In the genomic region with DNA sequence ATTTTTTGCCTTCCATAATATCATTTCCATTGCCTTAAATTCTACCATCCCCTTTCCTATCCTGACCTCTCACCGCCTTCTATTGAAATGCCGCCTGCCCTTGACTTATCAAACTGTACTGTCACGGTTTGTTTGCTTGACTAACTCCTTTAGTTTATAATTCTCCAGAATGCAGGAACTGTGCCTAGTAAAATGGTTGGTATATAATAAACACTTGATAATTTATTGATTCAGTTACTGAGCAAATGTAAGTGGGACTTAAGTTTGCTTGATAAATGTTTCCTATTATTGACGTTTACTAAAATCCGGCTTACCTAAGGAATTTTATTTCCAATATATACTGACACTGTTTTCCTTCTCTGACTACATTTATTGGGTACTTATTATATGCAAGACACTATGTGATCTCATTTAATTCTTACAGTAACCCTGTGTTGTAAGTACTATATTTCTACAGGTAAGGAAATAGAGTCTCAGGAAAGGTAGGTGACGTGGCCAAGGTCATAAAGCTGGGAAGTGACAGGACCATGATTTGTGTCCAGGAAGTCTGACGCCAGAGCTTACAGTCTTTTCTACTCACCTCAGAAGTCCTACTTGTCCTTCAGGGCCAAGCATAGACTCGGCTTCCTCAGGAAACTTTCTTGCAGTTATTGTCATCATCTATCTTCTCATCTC, we compare ENCODE assay signal across 1 cellular context.
TF ChIP-seq lines count a peak whose summit lies in the region.

No MANE protein-coding gene starts in this region.

TF ChIP-seq in liver, 16 proteins besides CTCF, POLR2A, EP300 and RAD21 (continued from another document):
- TF ChIP-seq, protein P1, sequence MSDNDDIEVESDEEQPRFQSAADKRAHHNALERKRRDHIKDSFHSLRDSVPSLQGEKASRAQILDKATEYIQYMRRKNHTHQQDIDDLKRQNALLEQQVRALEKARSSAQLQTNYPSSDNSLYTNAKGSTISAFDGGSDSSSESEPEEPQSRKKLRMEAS (IDR thresholded peaks at IDR 0.05): peak; percentile 15
- TF ChIP-seq, protein P2, sequence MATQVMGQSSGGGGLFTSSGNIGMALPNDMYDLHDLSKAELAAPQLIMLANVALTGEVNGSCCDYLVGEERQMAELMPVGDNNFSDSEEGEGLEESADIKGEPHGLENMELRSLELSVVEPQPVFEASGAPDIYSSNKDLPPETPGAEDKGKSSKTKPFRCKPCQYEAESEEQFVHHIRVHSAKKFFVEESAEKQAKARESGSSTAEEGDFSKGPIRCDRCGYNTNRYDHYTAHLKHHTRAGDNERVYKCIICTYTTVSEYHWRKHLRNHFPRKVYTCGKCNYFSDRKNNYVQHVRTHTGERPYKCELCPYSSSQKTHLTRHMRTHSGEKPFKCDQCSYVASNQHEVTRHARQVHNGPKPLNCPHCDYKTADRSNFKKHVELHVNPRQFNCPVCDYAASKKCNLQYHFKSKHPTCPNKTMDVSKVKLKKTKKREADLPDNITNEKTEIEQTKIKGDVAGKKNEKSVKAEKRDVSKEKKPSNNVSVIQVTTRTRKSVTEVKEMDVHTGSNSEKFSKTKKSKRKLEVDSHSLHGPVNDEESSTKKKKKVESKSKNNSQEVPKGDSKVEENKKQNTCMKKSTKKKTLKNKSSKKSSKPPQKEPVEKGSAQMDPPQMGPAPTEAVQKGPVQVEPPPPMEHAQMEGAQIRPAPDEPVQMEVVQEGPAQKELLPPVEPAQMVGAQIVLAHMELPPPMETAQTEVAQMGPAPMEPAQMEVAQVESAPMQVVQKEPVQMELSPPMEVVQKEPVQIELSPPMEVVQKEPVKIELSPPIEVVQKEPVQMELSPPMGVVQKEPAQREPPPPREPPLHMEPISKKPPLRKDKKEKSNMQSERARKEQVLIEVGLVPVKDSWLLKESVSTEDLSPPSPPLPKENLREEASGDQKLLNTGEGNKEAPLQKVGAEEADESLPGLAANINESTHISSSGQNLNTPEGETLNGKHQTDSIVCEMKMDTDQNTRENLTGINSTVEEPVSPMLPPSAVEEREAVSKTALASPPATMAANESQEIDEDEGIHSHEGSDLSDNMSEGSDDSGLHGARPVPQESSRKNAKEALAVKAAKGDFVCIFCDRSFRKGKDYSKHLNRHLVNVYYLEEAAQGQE (IDR thresholded peaks at IDR 0.05): no peak
- TF ChIP-seq, protein P3, sequence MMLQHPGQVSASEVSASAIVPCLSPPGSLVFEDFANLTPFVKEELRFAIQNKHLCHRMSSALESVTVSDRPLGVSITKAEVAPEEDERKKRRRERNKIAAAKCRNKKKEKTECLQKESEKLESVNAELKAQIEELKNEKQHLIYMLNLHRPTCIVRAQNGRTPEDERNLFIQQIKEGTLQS (IDR thresholded peaks at IDR 0.05): no peak
- TF ChIP-seq SP1 (IDR thresholded peaks at IDR 0.05) (peak; percentile 78), FOXA2 (IDR thresholded peaks at IDR 0.05) (no peak), FOXA1 (IDR thresholded peaks at IDR 0.05) (no peak), GABPA (IDR thresholded peaks at IDR 0.05 in 1 of 2, conservative IDR thresholded peaks at IDR 0.05 in 1 of 2) (no peak), EGR1 (IDR thresholded peaks at IDR 0.05; ENCODE audit: low read depth in 2 of 2) (no peak), NR2F2 (IDR thresholded peaks at IDR 0.05) (no peak)
